In the genomic region with DNA sequence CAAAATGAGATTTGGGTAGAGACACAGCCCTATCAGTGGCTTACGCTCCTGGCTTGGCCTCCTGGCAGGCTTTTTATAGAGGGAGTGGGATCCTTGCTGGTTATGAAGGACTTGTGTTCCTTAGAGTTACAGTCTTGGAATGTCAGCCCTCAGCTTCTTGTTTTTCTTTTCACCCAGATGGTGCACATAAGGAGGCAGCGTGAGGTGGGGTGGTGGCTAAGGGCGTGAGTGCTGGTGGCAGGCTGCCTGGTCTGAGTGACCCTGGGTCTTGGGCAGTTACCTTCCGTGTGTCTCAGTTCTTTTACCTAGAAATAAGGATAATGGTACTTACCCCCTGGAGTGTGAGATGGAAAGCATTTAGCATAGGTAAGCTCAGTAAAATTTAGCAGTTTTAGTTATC, we compare ENCODE assay signal across 18 cellular contexts. TPM values are rescaled to one million over a fixed set of nuclear protein-coding genes. Genes with fewer than 3 reads are reported as not detected.
DNase-seq lines count a peak whose midpoint lies in the region; ATAC-seq and TF ChIP-seq lines count a peak whose summit lies in the region.
"Had no signal": no experiment of that assay in that cellular context is flagged by ENCODE, and none has a peak within 500 bp of the region (broad histone marks: within the 10 kb centered on the region; RNA-seq: fewer than 3 reads in every experiment).

No MANE protein-coding gene starts in this region.

- no peak for DNase-seq in activated T-cell treated with anti-CD3 and anti-CD28 coated beads, Interleukin-2, amount 50 U/mL, for 24 hours
- no peak for DNase-seq in activated T-cell treated with anti-CD3 and anti-CD28 coated beads, Interleukin-2, amount 50 U/mL, for 48 hours
- DNase-seq in EH (ENCODE audit: low read depth) (peak; percentile 18), NCI-H1092 treated with DMSO at 0.1 percent for 48 hours (lab: John Stamatoyannopoulos, UW) (no peak), spleen (no peak)
- DNase-seq in activated naive CD8-positive, alpha-beta T cell treated with anti-CD3 and anti-CD28 coated beads, Interleukin-2, amount 50 U/mL, for 24 hours = no peak
- DNase-seq: activated CD8-positive, alpha-beta memory T cell treated with anti-CD3 and anti-CD28 coated beads for 24 hours; gastrocnemius medialis; HCEC 1CT; NCI-H2029 treated with DMSO at 0.1 percent for 48 hours; occipital lobe; stimulated activated naive CD4-positive, alpha-beta T cell; transverse colon had no signal

- ATAC-seq in activated naive CD8-positive, alpha-beta T cell treated with anti-CD3 and anti-CD28 coated beads, Interleukin-2, amount 50 U/mL, for 24 hours = no peak
- no peak for ATAC-seq in GM19351 (IDR thresholded peaks at IDR 0.05; ENCODE audit: unreplicated experiment)
- ATAC-seq: gastrocnemius medialis had no signal

- peak overlapping the region; percentile 19 for H3K4me3 Mint-ChIP-seq in activated T-cell treated with anti-CD3 and anti-CD28 coated beads, Interleukin-2, amount 50 U/mL, for 24 hours
- H3K4me3 Mint-ChIP-seq in activated naive CD8-positive, alpha-beta T cell treated with anti-CD3 and anti-CD28 coated beads, Interleukin-2, amount 50 U/mL, for 24 hours = peak overlapping the region; percentile 14
- no peak overlapping the region for H3K4me3 Mint-ChIP-seq in nephron

- no peaks in the 10 kb centered on the region for H3K9me3 Mint-ChIP-seq in activated T-cell treated with anti-CD3 and anti-CD28 coated beads, Interleukin-2, amount 50 U/mL, for 24 hours
- no peaks in the 10 kb centered on the region for H3K9me3 Mint-ChIP-seq in activated naive CD8-positive, alpha-beta T cell treated with anti-CD3 and anti-CD28 coated beads, Interleukin-2, amount 50 U/mL, for 24 hours
- H3K9me3 Mint-ChIP-seq in nephron = no peaks in the 10 kb centered on the region

- peaks cover 37 to 87% (median 71%) of the 10 kb centered on the region in 6 donors for H3K4me1 ChIP-seq in spleen
- H3K4me1 ChIP-seq: gastrocnemius medialis, right atrium auricular region had no signal

- H3K36me3 Mint-ChIP-seq in activated T-cell treated with anti-CD3 and anti-CD28 coated beads, Interleukin-2, amount 50 U/mL, for 24 hours (ENCODE audit: low read depth) = peaks cover 73% of the 10 kb centered on the region
- peaks cover 31% of the 10 kb centered on the region for H3K36me3 Mint-ChIP-seq in activated naive CD8-positive, alpha-beta T cell treated with anti-CD3 and anti-CD28 coated beads, Interleukin-2, amount 50 U/mL, for 24 hours (ENCODE audit: low read depth)
- H3K36me3 Mint-ChIP-seq in nephron (ENCODE audit: low read depth) = no peaks in the 10 kb centered on the region

- H3K27ac ChIP-seq in spleen = peak overlapping the region in 4 of 8 donors; percentile 5 to 82 (median 48)
- H3K27ac ChIP-seq: epithelial cell of prostate, gastrocnemius medialis, right atrium auricular region, SK-N-MC, transverse colon had no signal

- H3K27ac Mint-ChIP-seq in activated T-cell treated with anti-CD3 and anti-CD28 coated beads, Interleukin-2, amount 50 U/mL, for 24 hours = peak overlapping the region; percentile 96
- H3K27ac Mint-ChIP-seq in activated naive CD8-positive, alpha-beta T cell treated with anti-CD3 and anti-CD28 coated beads, Interleukin-2, amount 50 U/mL, for 24 hours = peak overlapping the region; percentile 80
- H3K27ac Mint-ChIP-seq in nephron = peak overlapping the region in 2 of 3 experiments; percentile 20 to 65

- H3K9me3 ChIP-seq in spleen = no peaks in the 10 kb centered on the region
- H3K9me3 ChIP-seq: gastrocnemius medialis, right atrium auricular region, transverse colon had no signal

- H3K4me1 Mint-ChIP-seq in activated T-cell treated with anti-CD3 and anti-CD28 coated beads, Interleukin-2, amount 50 U/mL, for 24 hours (ENCODE audit: low read depth) = peaks cover 74% of the 10 kb centered on the region
- H3K4me1 Mint-ChIP-seq in activated naive CD8-positive, alpha-beta T cell treated with anti-CD3 and anti-CD28 coated beads, Interleukin-2, amount 50 U/mL, for 24 hours = peaks cover 74% of the 10 kb centered on the region
- H3K4me1 Mint-ChIP-seq in nephron = peaks cover 11% of the 10 kb centered on the region

- no peaks in the 10 kb centered on the region for H3K27me3 ChIP-seq in spleen (replicated peaks in 1 of 7)
- H3K27me3 ChIP-seq: gastrocnemius medialis, right atrium auricular region, transverse colon had no signal

- TF ChIP-seq CTCF in nephron (IDR thresholded peaks at IDR 0.05; ENCODE audit: unreplicated experiment in 3 of 3) = no peak
- TF ChIP-seq CTCF in spleen (IDR thresholded peaks at IDR 0.05 in 8 of 11, conservative IDR thresholded peaks at IDR 0.05 in 3 of 11) = no peak

- no peaks in the 10 kb centered on the region for H3K27me3 Mint-ChIP-seq in activated T-cell treated with anti-CD3 and anti-CD28 coated beads, Interleukin-2, amount 50 U/mL, for 24 hours
- H3K27me3 Mint-ChIP-seq in activated naive CD8-positive, alpha-beta T cell treated with anti-CD3 and anti-CD28 coated beads, Interleukin-2, amount 50 U/mL, for 24 hours = no peaks in the 10 kb centered on the region
- no peaks in the 10 kb centered on the region for H3K27me3 Mint-ChIP-seq in nephron (ENCODE audit: low read depth)

- intact Hi-C loops in spleen (cut with DNase I; ENCODE audit: low total_unique reads) = no loop called here

- WGBS in spleen, 5 donors = 77 to 97% (median 92%) methylated on average over 4 of the region's 4 CpGs

- no peak for TF ChIP-seq POLR2A in spleen (IDR thresholded peaks at IDR 0.05)

- H3K4me3 ChIP-seq in spleen = no peak overlapping the region
- H3K4me3 ChIP-seq: gastrocnemius medialis, right atrium auricular region, SK-N-MC, transverse colon had no signal

- H3K36me3 ChIP-seq in spleen = no peaks in the 10 kb centered on the region
- H3K36me3 ChIP-seq: gastrocnemius medialis, right atrium auricular region, transverse colon had no signal

RNA-seq across cellular contexts. Expression of gene TRAF3, which starts 25.9 kb away (rescaled TPM):
- 10 to 100 TPM; 32.8 to 61.5 (median 43.5) TPM for total RNA-seq in spleen
- polyA plus RNA-seq in spleen = 10 to 100 TPM; 11.1 to 14.5 (median 12.0) TPM

Comparison
In these comparisons a context has a peak if more than half of its experiments do, and no peak if none do; other contexts are left out.
1. H3K27ac Mint-ChIP-seq: peak in every context shown above with its lines; median percentile 96 in activated T-cell treated with anti-CD3 and anti-CD28 coated beads, Interleukin-2, amount 50 U/mL, for 24 hours; 80 in activated naive CD8-positive, alpha-beta T cell treated with anti-CD3 and anti-CD28 coated beads, Interleukin-2, amount 50 U/mL, for 24 hours; 42 in nephron.
2. H3K4me3 Mint-ChIP-seq: peak in activated T-cell treated with anti-CD3 and anti-CD28 coated beads, Interleukin-2, amount 50 U/mL, for 24 hours (single experiment) and activated naive CD8-positive, alpha-beta T cell treated with anti-CD3 and anti-CD28 coated beads, Interleukin-2, amount 50 U/mL, for 24 hours (single experiment); none in nephron (0 of 3).